Comparison of ENCODE assay signal across 13 cellular contexts in the genomic region with DNA sequence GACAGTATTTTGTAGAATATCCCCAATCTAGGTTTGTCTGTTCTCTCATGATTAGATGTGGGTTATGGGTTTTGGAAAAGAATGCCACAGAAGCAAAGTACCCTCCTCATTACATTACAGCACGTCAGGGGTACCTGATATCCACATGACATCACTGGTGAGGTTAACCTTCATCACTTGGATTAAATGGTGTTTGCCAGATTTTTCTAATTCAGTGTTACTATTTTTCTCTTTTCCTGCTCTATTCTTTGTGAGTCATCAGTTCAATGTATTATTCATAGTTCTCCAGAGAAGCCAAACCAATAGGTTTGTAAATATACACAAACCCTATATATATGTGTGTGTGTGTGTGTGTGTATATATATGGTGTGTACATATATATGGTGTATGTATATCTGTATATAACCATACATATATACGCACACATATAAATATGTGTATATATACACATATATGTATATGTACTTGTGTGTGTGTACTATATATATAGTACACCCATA.
DNase-seq lines count a peak whose midpoint lies in the region; ATAC-seq, FAIRE-seq and TF ChIP-seq lines count a peak whose summit lies in the region.
"Had no signal": no experiment of that assay in that cellular context is flagged by ENCODE, and none has a peak within 500 bp of the region (broad histone marks: within the 10 kb centered on the region; RNA-seq: fewer than 3 reads in every experiment).

No MANE protein-coding gene starts in this region.

- H3K27me3 ChIP-seq in PC-3 (ENCODE audit: low read length) (no peaks in the 10 kb centered on the region), endothelial cell of umbilical vein (ENCODE audit: control insufficient read depth in 2 of 2, insufficient read depth in 2 of 2, low read length in 2 of 2) (no peaks in the 10 kb centered on the region), foreskin keratinocyte (no peaks in the 10 kb centered on the region)
- H3K27me3 ChIP-seq: BLaER1 treated with 17β-estradiol and CSF1 and Interleukin-3, amounts not matched to agents 10 nM and 100 nM had no signal

- H2AFZ ChIP-seq in PC-3 (ENCODE audit: low read length) (no peak overlapping the region), endothelial cell of umbilical vein (ENCODE audit: low read depth, low read length) (no peak overlapping the region)

- TF ChIP-seq CTCF in PC-3 (conservative IDR thresholded peaks at IDR 0.05; ENCODE audit: low read depth, low read length): no peak
- TF ChIP-seq CTCF in endothelial cell of umbilical vein (IDR thresholded peaks at IDR 0.05; ENCODE audit: extremely low read depth in 1 of 2, insufficient read depth in 1 of 2, low read depth in 1 of 2, low read length in 2 of 2): no peak
- TF ChIP-seq CTCF in foreskin keratinocyte (conservative IDR thresholded peaks at IDR 0.05): no peak

- ATAC-seq in PC-3 (peak; percentile 58), foreskin keratinocyte (peak; percentile 57)

- H3K9me3 ChIP-seq in PC-3 (ENCODE audit: low read length) (no peaks in the 10 kb centered on the region), endothelial cell of umbilical vein (replicated peaks; ENCODE audit: control insufficient read depth, insufficient read depth, low read length) (no peaks in the 10 kb centered on the region)
- H3K9me3 ChIP-seq: BLaER1 treated with 17β-estradiol and CSF1 and Interleukin-3, amounts not matched to agents 10 nM and 100 nM had no signal

- H3K9me2 ChIP-seq in PC-3 (replicated peaks; ENCODE audit: low read length): no peaks in the 10 kb centered on the region

- TF ChIP-seq POLR2A in endothelial cell of umbilical vein (IDR thresholded peaks at IDR 0.05; ENCODE audit: low read depth, low read length): no peak

- CTCF ChIA-PET in PC-3 (lab: Charles Lee): no interaction called here
- CTCF ChIA-PET in endothelial cell of umbilical vein (lab: Charles Lee): interaction anchor here (2.9 kb wide), 1 partner anchor 13 kb away, joined by 11 read pairs; no protein-coding TSS in a partner anchor

- H3K4me3 ChIP-seq in PC-3 (ENCODE audit: low read length) (no peak overlapping the region), endothelial cell of umbilical vein (replicated peaks in 1 of 3; ENCODE audit: insufficient read depth in 1 of 3, low read depth in 1 of 3, low read length in 3 of 3) (no peak overlapping the region)
- H3K4me3 ChIP-seq: BLaER1 treated with 17β-estradiol and CSF1 and Interleukin-3, amounts not matched to agents 10 nM and 100 nM had no signal

- H3K79me2 ChIP-seq in PC-3 (ENCODE audit: low read length) (no peaks in the 10 kb centered on the region), endothelial cell of umbilical vein (ENCODE audit: control insufficient read depth, insufficient read depth, low read length) (no peaks in the 10 kb centered on the region)

- H3K9me1 ChIP-seq in endothelial cell of umbilical vein (replicated peaks; ENCODE audit: control insufficient read depth, extremely low read depth, insufficient read depth, low read length): no peaks in the 10 kb centered on the region

- H3K4me2 ChIP-seq in PC-3 (ENCODE audit: low read length) (no peak overlapping the region), endothelial cell of umbilical vein (ENCODE audit: insufficient read depth, low read length) (no peak overlapping the region)
- H3K4me2 ChIP-seq: BLaER1 treated with 17β-estradiol and CSF1 and Interleukin-3, amounts not matched to agents 10 nM and 100 nM had no signal

- H3K9ac ChIP-seq in PC-3 (ENCODE audit: low read length) (no peak overlapping the region), endothelial cell of umbilical vein (replicated peaks; ENCODE audit: extremely low read depth, insufficient read depth, low read length) (no peak overlapping the region)
- H3K9ac ChIP-seq: BLaER1 treated with 17β-estradiol and CSF1 and Interleukin-3, amounts not matched to agents 10 nM and 100 nM had no signal

- no TSS peak for BruUV-seq in PC-3 (replicated peaks; lab: Mats Ljungman, UMichigan)
- no TSS peak for BruUV-seq in endothelial cell of umbilical vein (replicated peaks; lab: Mats Ljungman, UMichigan)

- H3K36me3 ChIP-seq in PC-3 (ENCODE audit: low read depth, low read length): no peaks in the 10 kb centered on the region
- no peaks in the 10 kb centered on the region for H3K36me3 ChIP-seq in endothelial cell of umbilical vein (ENCODE audit: control insufficient read depth in 2 of 2, extremely low read depth in 1 of 2, insufficient read depth in 2 of 2, low read length in 2 of 2)
- H3K36me3 ChIP-seq: BLaER1 treated with 17β-estradiol and CSF1 and Interleukin-3, amounts not matched to agents 10 nM and 100 nM had no signal

- POLR2A ChIA-PET in PC-3 (lab: Charles Lee; ENCODE audit: unreplicated experiment): no interaction called here
- POLR2A ChIA-PET in endothelial cell of umbilical vein (lab: Charles Lee): no interaction called here

- intact Hi-C loops in PC-3 (cut with micrococcal nuclease): no loop called here
- intact Hi-C loops in endothelial cell of umbilical vein (cut with micrococcal nuclease): no loop called here

- dilution Hi-C loops in endothelial cell of umbilical vein (cut with MboI; ENCODE audit: extremely low pct_ligation_motif_present, low sequenced_read_pairs): no loop called here

- H3K4me1 ChIP-seq in PC-3 (ENCODE audit: insufficient read depth, low read length) (peaks cover 6% of the 10 kb centered on the region; the same call in 1 of the 2 replicates), endothelial cell of umbilical vein (ENCODE audit: control insufficient read depth, extremely low read depth, insufficient read depth, low read length) (no peaks in the 10 kb centered on the region), foreskin keratinocyte (no peaks in the 10 kb centered on the region)

- no peak overlapping the region for H3K27ac ChIP-seq in PC-3 (ENCODE audit: low read length)
- no peak overlapping the region for H3K27ac ChIP-seq in endothelial cell of umbilical vein (ENCODE audit: insufficient read depth, low read depth, low read length)
- no peak overlapping the region for H3K27ac ChIP-seq in foreskin keratinocyte
- H3K27ac ChIP-seq: BLaER1 treated with 17β-estradiol and CSF1 and Interleukin-3, amounts not matched to agents 10 nM and 100 nM had no signal

- H3F3A ChIP-seq in PC-3 (ENCODE audit: low read length, unreplicated experiment): no peaks in the 10 kb centered on the region

- no peaks in the 10 kb centered on the region for H4K20me1 ChIP-seq in PC-3 (ENCODE audit: low read length)
- no peaks in the 10 kb centered on the region for H4K20me1 ChIP-seq in endothelial cell of umbilical vein (replicated peaks; ENCODE audit: control insufficient read depth, extremely low read depth, insufficient read depth, low read length)
- H4K20me1 ChIP-seq: BLaER1 treated with 17β-estradiol and CSF1 and Interleukin-3, amounts not matched to agents 10 nM and 100 nM had no signal

- DNase-seq in ELR (ENCODE audit: low read depth) (peak; percentile 44), PC-3 (peak; percentile 26), endothelial cell of umbilical vein (ENCODE audit: low read depth, low spot score) (no peak), foreskin keratinocyte (peak in 1 of 2 donors; percentile 23), amygdala (lab: John Stamatoyannopoulos, UW) (no peak), NCI-H1048 (lab: John Stamatoyannopoulos, UW) (no peak), NCI-H1417 treated with DMSO at 0.1 percent for 48 hours (lab: John Stamatoyannopoulos, UW) (no peak), DMS53 (lab: John Stamatoyannopoulos, UW) (no peak)
- DNase-seq: ACHN; CD4-positive, CD25-positive, alpha-beta regulatory T cell had no signal

- no peak for FAIRE-seq in endothelial cell of umbilical vein (lab: Jason Lieb, UNC)
- FAIRE-seq: G401.6, H54 had no signal

TF ChIP-seq in endothelial cell of umbilical vein, 7 proteins besides CTCF, POLR2A, EP300 and RAD21:
- TF ChIP-seq POLR2AphosphoS5 (IDR thresholded peaks at IDR 0.05; ENCODE audit: insufficient read depth, low read depth, low read length): no peak
- TF ChIP-seq MYC (IDR thresholded peaks at IDR 0.05; ENCODE audit: low read depth, low read length): no peak
- peak; percentile 11 for TF ChIP-seq FOS (IDR thresholded peaks at IDR 0.05; ENCODE audit: borderline replicate concordance, insufficient read depth, low read length)

Comparison
In these comparisons a context has a peak if more than half of its experiments do, and no peak if none do; other contexts are left out.
1. DNase-seq: peak in ELR (single experiment) and PC-3 (single experiment); none in endothelial cell of umbilical vein (single experiment), amygdala (0 of 56), NCI-H1048 (single experiment), NCI-H1417 treated with DMSO at 0.1 percent for 48 hours (single experiment) and DMS53 (single experiment).